ENCODE assay signal across 23 cellular contexts in the genomic region with DNA sequence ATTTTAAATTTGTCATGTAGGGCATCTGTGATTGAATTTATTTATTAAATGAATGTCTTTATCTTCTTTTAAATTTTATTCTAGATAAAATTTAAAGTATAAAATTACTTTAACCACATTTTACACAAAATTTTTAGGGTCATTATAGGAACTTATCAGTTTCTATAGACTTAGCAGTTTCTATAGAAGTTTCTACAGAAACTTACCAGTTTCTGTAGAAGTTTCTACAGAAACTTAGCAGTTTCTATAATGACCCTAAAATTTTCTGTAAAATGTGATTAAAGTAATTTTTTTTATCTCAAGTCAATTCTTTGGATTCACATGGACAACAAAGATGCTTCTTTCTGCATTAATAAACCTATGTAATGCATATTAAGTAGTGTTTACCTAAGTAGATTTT.
DNase-seq lines count a peak whose midpoint lies in the region; ATAC-seq, FAIRE-seq and TF ChIP-seq lines count a peak whose summit lies in the region.
"Had no signal": no experiment of that assay in that cellular context is flagged by ENCODE, and none has a peak within 500 bp of the region (broad histone marks: within the 10 kb centered on the region; RNA-seq: fewer than 3 reads in every experiment).

No MANE protein-coding gene starts in this region.

- no peaks in the 10 kb centered on the region for H3K36me3 Mint-ChIP-seq in activated naive CD8-positive, alpha-beta T cell treated with anti-CD3 and anti-CD28 coated beads for 36 hours
- H3K36me3 Mint-ChIP-seq: CD8-positive, alpha-beta T cell had no signal

- ATAC-seq in pancreas (no peak), HG03025 (IDR thresholded peaks at IDR 0.05; ENCODE audit: low FRiP score, unreplicated experiment) (no peak)
- ATAC-seq: A549; CD8-positive, alpha-beta T cell; GM12878 had no signal

- no peaks in the 10 kb centered on the region for H3K4me1 Mint-ChIP-seq in activated naive CD8-positive, alpha-beta T cell treated with anti-CD3 and anti-CD28 coated beads for 36 hours
- H3K4me1 Mint-ChIP-seq: B cell had no signal

- no peak overlapping the region for H3K27ac Mint-ChIP-seq in activated naive CD8-positive, alpha-beta T cell treated with anti-CD3 and anti-CD28 coated beads for 36 hours
- H3K27ac Mint-ChIP-seq: B cell; CD4-positive, alpha-beta T cell; CD8-positive, alpha-beta T cell had no signal

- DNase-seq in MM.1S, result peak; percentile 85
- DNase-seq in pancreas, result no peak
- DNase-seq in activated naive CD8-positive, alpha-beta T cell treated with anti-CD3 and anti-CD28 coated beads for 36 hours, result no peak
- DNase-seq in suprapubic skin (ENCODE audit: low spot score in 2 of 2), result no peak
- DNase-seq in NCI-H1105 treated with DMSO at 0.1 percent for 48 hours (lab: John Stamatoyannopoulos, UW), result no peak
- DNase-seq: 8988T; AML-193; Caco-2; Calu3; CD4-positive, alpha-beta T cell; CD8-positive, alpha-beta T cell; DMS79 treated with DMSO at 0.1 percent for 48 hours; GDM1 had no signal

- FAIRE-seq in G401.6 (lab: Jason Lieb, UNC), result peak; percentile 70
- peak; percentile 82 for FAIRE-seq in pancreas (lab: Jason Lieb, UNC)
- FAIRE-seq: A549, GM12878, GM12892, GM18507 had no signal

- H3K4me3 Mint-ChIP-seq in activated naive CD8-positive, alpha-beta T cell treated with anti-CD3 and anti-CD28 coated beads for 36 hours, result no peak overlapping the region
- H3K4me3 Mint-ChIP-seq: B cell; CD4-positive, alpha-beta T cell; CD8-positive, alpha-beta T cell had no signal

- H3K79me2 ChIP-seq in MM.1S (ENCODE audit: low read length) (no peaks in the 10 kb centered on the region), OCI-LY3 (ENCODE audit: low read length) (0 out of 2 replicates have a peak, but pooled peaks cover 5% of the 10 kb centered on the region)

- TF ChIP-seq CTCF in MM.1S (IDR thresholded peaks at IDR 0.05; ENCODE audit: low read length) (no peak), OCI-LY3 (IDR thresholded peaks at IDR 0.05; ENCODE audit: low read depth, low read length) (no peak), pancreas (IDR thresholded peaks at IDR 0.05) (no peak), suprapubic skin (IDR thresholded peaks at IDR 0.05) (no peak)

- no peaks in the 10 kb centered on the region for H3K9me2 ChIP-seq in MM.1S (replicated peaks; ENCODE audit: insufficient read depth, low read length)

- H3K27me3 ChIP-seq in MM.1S (replicated peaks; ENCODE audit: insufficient read depth, low read length) (no peaks in the 10 kb centered on the region), OCI-LY3 (ENCODE audit: low read depth, low read length) (no peaks in the 10 kb centered on the region), pancreas (no peaks in the 10 kb centered on the region), suprapubic skin (no peaks in the 10 kb centered on the region)
- H3K27me3 ChIP-seq: BLaER1 treated with 17β-estradiol and CSF1 and Interleukin-3, amounts not matched to agents 10 nM and 100 nM had no signal

- H2AFZ ChIP-seq in MM.1S (ENCODE audit: low read length) (no peak overlapping the region), OCI-LY3 (ENCODE audit: low read depth, low read length) (peak overlapping the region; percentile 29)

- TF ChIP-seq POLR2A in suprapubic skin (IDR thresholded peaks at IDR 0.05), result no peak

- H3K36me3 ChIP-seq in MM.1S (replicated peaks; ENCODE audit: insufficient read depth, low read length), result no peaks in the 10 kb centered on the region
- H3K36me3 ChIP-seq in OCI-LY3 (replicated peaks; ENCODE audit: low read depth, low read length), result peaks cover 39% of the 10 kb centered on the region
- H3K36me3 ChIP-seq in pancreas, result no peaks in the 10 kb centered on the region
- no peaks in the 10 kb centered on the region for H3K36me3 ChIP-seq in suprapubic skin
- H3K36me3 ChIP-seq: BLaER1 treated with 17β-estradiol and CSF1 and Interleukin-3, amounts not matched to agents 10 nM and 100 nM had no signal

- intact Hi-C loops in pancreas (cut with DNase I), result no loop called here

- peak overlapping the region; percentile 31; the same call in 1 of the 2 replicates for H3K27ac ChIP-seq in MM.1S (ENCODE audit: low read length)
- peak overlapping the region; percentile 93 for H3K27ac ChIP-seq in OCI-LY3 (ENCODE audit: low read length)
- H3K27ac ChIP-seq in pancreas, result no peak overlapping the region
- no peak overlapping the region for H3K27ac ChIP-seq in suprapubic skin
- H3K27ac ChIP-seq: A549; BLaER1 treated with 17β-estradiol and CSF1 and Interleukin-3, amounts not matched to agents 10 nM and 100 nM; C4-2B had no signal

- TF ChIP-seq EP300 in suprapubic skin (IDR thresholded peaks at IDR 0.05), result no peak

- H3K9ac ChIP-seq in MM.1S (ENCODE audit: low read length) (no peak overlapping the region), OCI-LY3 (ENCODE audit: low read length) (peak overlapping the region; percentile 52; the same call in 1 of the 2 replicates)
- H3K9ac ChIP-seq: BLaER1 treated with 17β-estradiol and CSF1 and Interleukin-3, amounts not matched to agents 10 nM and 100 nM had no signal

- H3F3A ChIP-seq in MM.1S (ENCODE audit: insufficient read depth, low read length), result peaks cover 12% of the 10 kb centered on the region; the same call in 1 of the 2 replicates

- no peak overlapping the region for H3K4me2 ChIP-seq in MM.1S (ENCODE audit: low read depth, low read length)
- peak overlapping the region; percentile 24; the same call in 1 of the 2 replicates for H3K4me2 ChIP-seq in OCI-LY3 (ENCODE audit: low read length)
- H3K4me2 ChIP-seq: A549; BLaER1 treated with 17β-estradiol and CSF1 and Interleukin-3, amounts not matched to agents 10 nM and 100 nM had no signal

- H3K9me3 ChIP-seq in MM.1S (replicated peaks; ENCODE audit: insufficient read depth, low read length), result no peaks in the 10 kb centered on the region
- no peaks in the 10 kb centered on the region for H3K9me3 ChIP-seq in OCI-LY3 (ENCODE audit: insufficient read depth, low read length)
- no peaks in the 10 kb centered on the region for H3K9me3 ChIP-seq in pancreas
- no peaks in the 10 kb centered on the region for H3K9me3 ChIP-seq in suprapubic skin
- H3K9me3 ChIP-seq: A549; BLaER1 treated with 17β-estradiol and CSF1 and Interleukin-3, amounts not matched to agents 10 nM and 100 nM; Caco-2 had no signal

- H3K4me3 ChIP-seq in MM.1S (ENCODE audit: low read length) (no peak overlapping the region), OCI-LY3 (ENCODE audit: low read length) (no peak overlapping the region), pancreas (no peak overlapping the region), suprapubic skin (no peak overlapping the region)
- H3K4me3 ChIP-seq: A549; BLaER1 treated with 17β-estradiol and CSF1 and Interleukin-3, amounts not matched to agents 10 nM and 100 nM; GM12878 had no signal

- H3K9me3 Mint-ChIP-seq in activated naive CD8-positive, alpha-beta T cell treated with anti-CD3 and anti-CD28 coated beads for 36 hours, result no peaks in the 10 kb centered on the region

- no peaks in the 10 kb centered on the region for H3K27me3 Mint-ChIP-seq in activated naive CD8-positive, alpha-beta T cell treated with anti-CD3 and anti-CD28 coated beads for 36 hours
- H3K27me3 Mint-ChIP-seq: B cell; CD4-positive, alpha-beta T cell had no signal

- H4K20me1 ChIP-seq in MM.1S (ENCODE audit: insufficient read depth, low read length), result no peaks in the 10 kb centered on the region
- no peaks in the 10 kb centered on the region for H4K20me1 ChIP-seq in OCI-LY3 (ENCODE audit: insufficient read depth, low read length)
- H4K20me1 ChIP-seq: BLaER1 treated with 17β-estradiol and CSF1 and Interleukin-3, amounts not matched to agents 10 nM and 100 nM had no signal

- peaks cover 12% of the 10 kb centered on the region for H3K4me1 ChIP-seq in MM.1S (ENCODE audit: low read length)
- peaks cover 62% of the 10 kb centered on the region for H3K4me1 ChIP-seq in OCI-LY3 (ENCODE audit: low read length)
- H3K4me1 ChIP-seq in pancreas, result no peaks in the 10 kb centered on the region
- no peaks in the 10 kb centered on the region for H3K4me1 ChIP-seq in suprapubic skin
- H3K4me1 ChIP-seq: A549; BLaER1 treated with 17β-estradiol and CSF1 and Interleukin-3, amounts not matched to agents 10 nM and 100 nM; Caco-2 had no signal

Comparison
In these comparisons a context has a peak if more than half of its experiments do, and no peak if none do; other contexts are left out.
1. H3K27ac ChIP-seq: peak in MM.1S (single experiment) and OCI-LY3 (single experiment); none in pancreas (0 of 4) and suprapubic skin (single experiment).